In genomic region chr7:86248977-86249376, GRCh38 we compare ENCODE assay signal across 36 cellular contexts.
"Had no signal": no experiment of that assay in that cellular context is flagged by ENCODE, and none has a peak within 500 bp of the region (broad histone marks: within the 10 kb centered on the region; RNA-seq: fewer than 3 reads in every experiment).

No MANE protein-coding gene starts in this region.

- H3K9me3 ChIP-seq: ascending aorta had no signal

- H3K4me3 Mint-ChIP-seq: activated B cell treated with CpG ODN at 0.5 μM for 24 hours; activated CD4-positive, alpha-beta memory T cell treated with anti-CD3 and anti-CD28 coated beads for 36 hours; activated CD4-positive, alpha-beta T cell treated with anti-CD3 and anti-CD28 coated beads, Interleukin-2, amount 10 ng/mL, durations not matched to agents 24 days and 14 days; activated CD8-positive, alpha-beta T cell treated with anti-CD3 and anti-CD28 coated beads for 36 hours; activated naive CD4-positive, alpha-beta T cell treated with anti-CD3 and anti-CD28 coated beads, Interleukin-2, amount 10 ng/mL, durations not matched to agents 7 days and 5 days; activated naive CD4-positive, alpha-beta T cell treated with anti-CD3 and anti-CD28 coated beads, Interleukin-2, amount 50 U/mL, for 24 hours; activated naive CD8-positive, alpha-beta T cell; activated naive CD8-positive, alpha-beta T cell treated with anti-CD3 and anti-CD28 coated beads, Interleukin-2, amount 10 ng/mL, durations not matched to agents 7 days and 5 days; activated naive CD8-positive, alpha-beta T cell treated with anti-CD3 and anti-CD28 coated beads, Interleukin-2, amount 50 U/mL, for 24 hours; activated T-cell treated with anti-CD3 and anti-CD28 coated beads, Interleukin-2, amount 50 U/mL, for 4 hours; activated T-cell treated with anti-CD3 and anti-CD28 coated beads, Interleukin-2, amount 50 U/mL, for 72 hours; activated T-helper 1 cell treated with anti-CD3 and anti-CD28 coated beads, Interleukin-12 subunit alpha, Interleukin-12 subunit beta, Interleukin-2, Interleukin-4 antibody, amounts not matched to agents 30 ng/mL and 10 ng/mL and 1 ng/mL, durations not matched to agents 14 hours and 24 hours and 36 hours; activated T-helper 17 cell treated with anti-CD3 and anti-CD28 coated beads, Interleukin-2, amount 50 U/mL, for 72 hours; brain; central memory CD8-positive, alpha-beta T cell; T-helper 1 cell treated with Interleukin-12 subunit alpha and Interleukin-12 subunit beta and Interleukin-4 antibody, amounts not matched to agents 30 μg/mL and 1 μg/mL, for 36 hours; T-helper 2 cell treated with Interferon-gamma antibody and Interleukin-4, amounts not matched to agents 5 μg/mL and 100 μg/mL, for 36 hours had no signal

- DNase-seq: activated B cell treated with CpG ODN at 0.5 μM for 24 hours; activated CD4-positive, alpha-beta memory T cell treated with anti-CD3 and anti-CD28 coated beads for 36 hours; activated CD4-positive, alpha-beta T cell treated with anti-CD3 and anti-CD28 coated beads for 4 hours; activated CD4-positive, alpha-beta T cell treated with anti-CD3 and anti-CD28 coated beads, Interleukin-2, amount 10 ng/mL, durations not matched to agents 24 days and 14 days; activated CD4-positive, alpha-beta T cell treated with anti-CD3 and anti-CD28 coated beads, Interleukin-2, amount 50 U/mL, for 1 hour; activated CD4-positive, alpha-beta T cell treated with anti-CD3 and anti-CD28 coated beads, Interleukin-2, amount 50 U/mL, for 4 hours; activated CD4-positive, CD25-positive, alpha-beta regulatory T cell treated with anti-CD3 and anti-CD28 coated beads, Interleukin-2, amount 50 U/mL, for 72 hours; activated CD8-positive, alpha-beta memory T cell treated with anti-CD3 and anti-CD28 coated beads, Interleukin-2, amount 50 U/mL, for 4 hours; activated CD8-positive, alpha-beta T cell treated with anti-CD3 and anti-CD28 coated beads for 36 hours; activated effector memory CD4-positive, alpha-beta T cell treated with Interleukin-2 at 50 U/mL for 16 hours; activated gamma-delta T cell; activated naive CD4-positive, alpha-beta T cell treated with anti-CD3 and anti-CD28 coated beads, Interleukin-2, amount 10 ng/mL, durations not matched to agents 7 days and 5 days; activated naive CD4-positive, alpha-beta T cell treated with Interleukin-2 at 50 U/mL for 16 hours; activated naive CD8-positive, alpha-beta T cell treated with anti-CD3 and anti-CD28 coated beads, Interleukin-2, amount 10 ng/mL, durations not matched to agents 7 days and 5 days; activated naive CD8-positive, alpha-beta T cell treated with anti-CD3 and anti-CD28 coated beads, Interleukin-2, amount 50 U/mL, for 24 hours; activated T-cell treated with anti-CD3 and anti-CD28 coated beads for 4 hours; activated T-cell treated with anti-CD3 and anti-CD28 coated beads, Interleukin-2, amount 50 U/mL, for 1 hour; activated T-cell treated with anti-CD3 and anti-CD28 coated beads, Interleukin-2, amount 50 U/mL, for 4 hours; activated T-cell treated with anti-CD3 and anti-CD28 coated beads, Interleukin-2, amount 50 U/mL, for 72 hours; amygdala; anterior cingulate cortex; caudate nucleus; cerebellar nuclear complex; T-helper 2 cell; T-helper 9 cell had no signal

- ATAC-seq: activated CD8-positive, alpha-beta T cell treated with anti-CD3 and anti-CD28 coated beads for 36 hours; activated naive CD8-positive, alpha-beta T cell treated with anti-CD3 and anti-CD28 coated beads, Interleukin-2, amount 50 U/mL, for 24 hours; activated T-cell treated with anti-CD3 and anti-CD28 coated beads, Interleukin-2, amount 50 U/mL, for 4 hours; activated T-cell treated with anti-CD3 and anti-CD28 coated beads, Interleukin-2, amount 50 U/mL, for 72 hours; activated T-helper 17 cell treated with anti-CD3 and anti-CD28 coated beads, Interleukin-2, amount 50 U/mL, for 72 hours had no signal

- H3K36me3 Mint-ChIP-seq: activated CD4-positive, alpha-beta memory T cell treated with anti-CD3 and anti-CD28 coated beads for 36 hours; activated naive CD4-positive, alpha-beta T cell treated with anti-CD3 and anti-CD28 coated beads, Interleukin-2, amount 10 ng/mL, durations not matched to agents 7 days and 5 days; activated naive CD4-positive, alpha-beta T cell treated with anti-CD3 and anti-CD28 coated beads, Interleukin-2, amount 50 U/mL, for 24 hours; activated naive CD8-positive, alpha-beta T cell; activated naive CD8-positive, alpha-beta T cell treated with anti-CD3 and anti-CD28 coated beads, Interleukin-2, amount 10 ng/mL, durations not matched to agents 7 days and 5 days; brain had no signal

- H3K27me3 Mint-ChIP-seq: activated B cell treated with CpG ODN at 0.5 μM for 24 hours; activated CD4-positive, alpha-beta memory T cell treated with anti-CD3 and anti-CD28 coated beads for 36 hours; activated CD4-positive, alpha-beta T cell treated with anti-CD3 and anti-CD28 coated beads, Interleukin-2, amount 10 ng/mL, durations not matched to agents 24 days and 14 days; activated CD8-positive, alpha-beta T cell treated with anti-CD3 and anti-CD28 coated beads for 36 hours; activated naive CD4-positive, alpha-beta T cell treated with anti-CD3 and anti-CD28 coated beads, Interleukin-2, amount 10 ng/mL, durations not matched to agents 7 days and 5 days; activated naive CD4-positive, alpha-beta T cell treated with anti-CD3 and anti-CD28 coated beads, Interleukin-2, amount 50 U/mL, for 24 hours; activated naive CD8-positive, alpha-beta T cell; activated naive CD8-positive, alpha-beta T cell treated with anti-CD3 and anti-CD28 coated beads, Interleukin-2, amount 10 ng/mL, durations not matched to agents 7 days and 5 days; activated naive CD8-positive, alpha-beta T cell treated with anti-CD3 and anti-CD28 coated beads, Interleukin-2, amount 50 U/mL, for 24 hours; activated T-helper 17 cell treated with anti-CD3 and anti-CD28 coated beads, Interleukin-2, amount 50 U/mL, for 72 hours; brain; central memory CD8-positive, alpha-beta T cell had no signal

- H3K27ac Mint-ChIP-seq: activated B cell treated with CpG ODN at 0.5 μM for 24 hours; activated CD4-positive, alpha-beta memory T cell treated with anti-CD3 and anti-CD28 coated beads for 36 hours; activated CD4-positive, alpha-beta T cell treated with anti-CD3 and anti-CD28 coated beads, Interleukin-2, amount 10 ng/mL, durations not matched to agents 24 days and 14 days; activated CD8-positive, alpha-beta T cell treated with anti-CD3 and anti-CD28 coated beads for 36 hours; activated naive CD4-positive, alpha-beta T cell treated with anti-CD3 and anti-CD28 coated beads, Interleukin-2, amount 10 ng/mL, durations not matched to agents 7 days and 5 days; activated naive CD4-positive, alpha-beta T cell treated with anti-CD3 and anti-CD28 coated beads, Interleukin-2, amount 50 U/mL, for 24 hours; activated naive CD8-positive, alpha-beta T cell; activated naive CD8-positive, alpha-beta T cell treated with anti-CD3 and anti-CD28 coated beads, Interleukin-2, amount 10 ng/mL, durations not matched to agents 7 days and 5 days; activated naive CD8-positive, alpha-beta T cell treated with anti-CD3 and anti-CD28 coated beads, Interleukin-2, amount 50 U/mL, for 24 hours; activated T-cell treated with anti-CD3 and anti-CD28 coated beads, Interleukin-2, amount 50 U/mL, for 72 hours; activated T-helper 1 cell treated with anti-CD3 and anti-CD28 coated beads, Interleukin-12 subunit alpha, Interleukin-12 subunit beta, Interleukin-2, Interleukin-4 antibody, amounts not matched to agents 30 ng/mL and 10 ng/mL and 1 ng/mL, durations not matched to agents 14 hours and 24 hours and 36 hours; activated T-helper 17 cell treated with anti-CD3 and anti-CD28 coated beads, Interleukin-2, amount 50 U/mL, for 72 hours; brain; T-helper 1 cell treated with Interleukin-12 subunit alpha and Interleukin-12 subunit beta and Interleukin-4 antibody, amounts not matched to agents 30 μg/mL and 1 μg/mL, for 36 hours; T-helper 2 cell treated with Interferon-gamma antibody and Interleukin-4, amounts not matched to agents 5 μg/mL and 100 μg/mL, for 36 hours had no signal

- H3K36me3 ChIP-seq: ascending aorta, cardiac muscle cell had no signal

- H3K27me3 ChIP-seq: ascending aorta, cardiac muscle cell had no signal

- H3K4me1 Mint-ChIP-seq: activated B cell treated with CpG ODN at 0.5 μM for 24 hours; activated CD4-positive, alpha-beta T cell treated with anti-CD3 and anti-CD28 coated beads, Interleukin-2, amount 10 ng/mL, durations not matched to agents 24 days and 14 days; activated naive CD4-positive, alpha-beta T cell treated with anti-CD3 and anti-CD28 coated beads, Interleukin-2, amount 10 ng/mL, durations not matched to agents 7 days and 5 days; activated naive CD4-positive, alpha-beta T cell treated with anti-CD3 and anti-CD28 coated beads, Interleukin-2, amount 50 U/mL, for 24 hours; activated naive CD8-positive, alpha-beta T cell treated with anti-CD3 and anti-CD28 coated beads, Interleukin-2, amount 10 ng/mL, durations not matched to agents 7 days and 5 days; activated naive CD8-positive, alpha-beta T cell treated with anti-CD3 and anti-CD28 coated beads, Interleukin-2, amount 50 U/mL, for 24 hours; activated T-helper 17 cell treated with anti-CD3 and anti-CD28 coated beads, Interleukin-2, amount 50 U/mL, for 72 hours; brain; central memory CD8-positive, alpha-beta T cell had no signal

- H3K4me3 ChIP-seq: ascending aorta, cardiac muscle cell had no signal

- H3K27ac ChIP-seq: ascending aorta, cardiac muscle cell, VCaP had no signal

- H3K9me3 Mint-ChIP-seq: activated CD4-positive, alpha-beta T cell treated with anti-CD3 and anti-CD28 coated beads, Interleukin-2, amount 10 ng/mL, durations not matched to agents 24 days and 14 days had no signal

- H3K4me1 ChIP-seq: ascending aorta had no signal
